ENCODE assay signal across 1 cellular context in genomic region chr9:133702798-133703570, GRCh38.
TF ChIP-seq lines count a peak whose summit lies in the region.

No MANE protein-coding gene starts in this region.

TF ChIP-seq in SK-N-SH, 30 proteins besides CTCF, POLR2A, EP300 and RAD21 (continued from another document):
- TF ChIP-seq REST (IDR thresholded peaks at IDR 0.05; ENCODE audit: low read depth, low read length), result no peak
- no peak for TF ChIP-seq USF1 (IDR thresholded peaks at IDR 0.05; ENCODE audit: borderline replicate concordance, low read depth)
- no peak for TF ChIP-seq MXI1 (IDR thresholded peaks at IDR 0.05; ENCODE audit: low read depth, low read length)
- no peak for TF ChIP-seq YY1 (IDR thresholded peaks at IDR 0.05; ENCODE audit: low read depth)
- TF ChIP-seq TAF1 (IDR thresholded peaks at IDR 0.05; ENCODE audit: borderline replicate concordance, low read depth, low read length), result no peak
- TF ChIP-seq ZBTB33 (IDR thresholded peaks at IDR 0.05; ENCODE audit: borderline replicate concordance, low read depth), result no peak
